Comparison of ENCODE assay signal across 1 cellular context in the genomic region with DNA sequence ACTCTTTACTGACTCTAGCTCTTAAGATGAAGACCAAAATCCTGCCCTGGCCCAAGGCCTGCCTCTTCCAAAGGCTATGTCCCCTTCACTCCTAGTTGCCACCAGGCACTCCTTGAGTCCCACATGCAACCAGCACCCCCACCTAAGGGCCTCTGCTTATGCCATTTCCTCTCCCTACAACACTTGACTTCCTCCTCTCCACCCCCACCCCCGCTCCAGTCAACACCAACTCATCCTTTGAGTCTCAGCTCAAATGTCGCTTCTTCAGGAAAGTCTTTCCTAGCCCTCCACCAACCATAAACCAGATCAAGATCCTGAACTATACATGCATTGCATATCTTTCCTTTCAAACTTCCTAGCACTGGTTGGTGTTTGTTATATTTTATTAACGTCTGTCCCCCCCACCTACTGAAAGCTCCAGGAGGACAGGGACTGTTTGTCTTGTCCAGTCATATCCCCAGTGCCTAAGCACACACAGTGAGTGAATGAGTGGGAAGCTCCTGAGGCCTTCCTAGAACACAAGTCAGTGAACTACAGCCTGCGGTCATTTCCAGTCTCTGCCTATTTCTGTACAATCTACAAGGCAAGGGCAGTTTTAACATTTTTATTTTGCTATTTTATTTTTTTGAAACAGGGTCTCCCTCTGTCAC.
TF ChIP-seq lines count a peak whose summit lies in the region.

No MANE protein-coding gene starts in this region.

TF ChIP-seq in HepG2, 621 proteins besides CTCF, POLR2A, EP300 and RAD21:
- TF ChIP-seq SRY (CRISPR knock-in tag; IDR thresholded peaks at IDR 0.05): no peak
- 0 out of 2 replicates have a peak, but pooled peaks have one; percentile 3 for TF ChIP-seq FOXA3 (CRISPR knock-in tag; IDR thresholded peaks at IDR 0.05)
- 0 out of 2 replicates have a peak, but pooled peaks have one; percentile 30 for TF ChIP-seq PATZ1 (CRISPR knock-in tag; IDR thresholded peaks at IDR 0.05)
TF ChIP-seq in HepG2: peak in this region for 2.
